ENCODE assay signal across 13 cellular contexts in genomic region chr22:37529652-37530345, GRCh38. TPM values are rescaled to one million over a fixed set of nuclear protein-coding genes. Genes with fewer than 3 reads are reported as not detected.
DNase-seq lines count a peak whose midpoint lies in the region; ATAC-seq and TF ChIP-seq lines count a peak whose summit lies in the region.
"Had no signal": no experiment of that assay in that cellular context is flagged by ENCODE, and none has a peak within 500 bp of the region (broad histone marks: within the 10 kb centered on the region; RNA-seq: fewer than 3 reads in every experiment).

No MANE protein-coding gene starts in this region.

- no peak overlapping the region for H3K27ac Mint-ChIP-seq in activated CD4-positive, alpha-beta memory T cell treated with anti-CD3 and anti-CD28 coated beads, Interleukin-2, amount 10 ng/mL, durations not matched to agents 7 days and 5 days
- H3K27ac Mint-ChIP-seq: stimulated activated naive CD8-positive, alpha-beta T cell treated with anti-CD3 and anti-CD28 coated beads, Interleukin-15, Interleukin-2, amounts not matched to agents 100 ng/mL and 50 ng/mL, for 24 hours had no signal

- H3K4me1 Mint-ChIP-seq in activated CD4-positive, alpha-beta memory T cell treated with anti-CD3 and anti-CD28 coated beads, Interleukin-2, amount 10 ng/mL, durations not matched to agents 7 days and 5 days, result peaks cover 33% of the 10 kb centered on the region
- H3K4me1 Mint-ChIP-seq: H9 had no signal

- DNase-seq in DMS153 treated with DMSO at 0.1 percent for 48 hours (lab: John Stamatoyannopoulos, UW; ENCODE audit: unreplicated experiment) (peak; percentile 13), LNCaP clone FGC (ENCODE audit: low read depth) (peak; percentile 73), 8988T (no peak)
- DNase-seq in activated CD4-positive, alpha-beta memory T cell treated with anti-CD3 and anti-CD28 coated beads, Interleukin-2, amount 10 ng/mL, durations not matched to agents 7 days and 5 days, result peak; percentile 30
- DNase-seq in stimulated activated CD4-positive, alpha-beta T cell treated with anti-CD3 and anti-CD28 coated beads, Interleukin-12 subunit alpha, Interleukin-12 subunit beta, amount 100 ng/mL, for 4 hours, result no peak
- DNase-seq: activated effector memory CD4-positive, alpha-beta T cell treated with Interleukin-2 at 50 U/mL for 16 hours; central memory CD4-positive, alpha-beta T cell; H9; stimulated activated CD4-positive, alpha-beta T cell treated with anti-CD3 and anti-CD28 coated beads, Interleukin-2, amount 100 ng/mL, for 24 hours; WERI-Rb-1 had no signal

- POLR2A ChIA-PET in activated CD4-positive, alpha-beta memory T cell treated with anti-CD3 and anti-CD28 coated beads, Interleukin-2, amount 10 ng/mL, durations not matched to agents 7 days and 5 days (lab: Charles Lee), result no interaction called here

- H3K27me3 Mint-ChIP-seq in activated CD4-positive, alpha-beta memory T cell treated with anti-CD3 and anti-CD28 coated beads, Interleukin-2, amount 10 ng/mL, durations not matched to agents 7 days and 5 days, result peaks cover 19% of the 10 kb centered on the region

- ATAC-seq in GM18511 (IDR thresholded peaks at IDR 0.05; ENCODE audit: unreplicated experiment), result no peak

- no peaks in the 10 kb centered on the region for H3K36me3 Mint-ChIP-seq in activated CD4-positive, alpha-beta memory T cell treated with anti-CD3 and anti-CD28 coated beads, Interleukin-2, amount 10 ng/mL, durations not matched to agents 7 days and 5 days (ENCODE audit: low read depth)

- no peak overlapping the region for H3K4me3 Mint-ChIP-seq in activated CD4-positive, alpha-beta memory T cell treated with anti-CD3 and anti-CD28 coated beads, Interleukin-2, amount 10 ng/mL, durations not matched to agents 7 days and 5 days
- H3K4me3 Mint-ChIP-seq: H9; stimulated activated naive CD8-positive, alpha-beta T cell treated with anti-CD3 and anti-CD28 coated beads, Interleukin-15, Interleukin-2, amounts not matched to agents 100 ng/mL and 50 ng/mL, for 24 hours had no signal

- CTCF ChIA-PET in activated CD4-positive, alpha-beta memory T cell treated with anti-CD3 and anti-CD28 coated beads, Interleukin-2, amount 10 ng/mL, durations not matched to agents 7 days and 5 days (lab: Charles Lee), result interaction anchor here (0.7 to 2.4 kb wide), 5 partner anchors 8 to 63 kb away, joined by 3 to 8 read pairs (median 5); no protein-coding TSS in a partner anchor

- no peak overlapping the region for H3K4me3 ChIP-seq in LNCaP clone FGC (ENCODE audit: low read depth, low read length)

- TF ChIP-seq CTCF in LNCaP clone FGC (IDR thresholded peaks at IDR 0.05; ENCODE audit: control insufficient read depth, extremely low read depth, insufficient read depth), result no peak

- no peaks in the 10 kb centered on the region for H3K9me3 Mint-ChIP-seq in activated CD4-positive, alpha-beta memory T cell treated with anti-CD3 and anti-CD28 coated beads, Interleukin-2, amount 10 ng/mL, durations not matched to agents 7 days and 5 days
- H3K9me3 Mint-ChIP-seq: H9; stimulated activated naive CD8-positive, alpha-beta T cell treated with anti-CD3 and anti-CD28 coated beads, Interleukin-15, Interleukin-2, amounts not matched to agents 100 ng/mL and 50 ng/mL, for 24 hours had no signal

RNA-seq across cellular contexts. Expression of gene CARD10, which starts 10.6 kb away (rescaled TPM):
- under 1 TPM in 1 of 2 experiments, not detected in 1; 0.08 TPM for total RNA-seq in activated CD4-positive, alpha-beta memory T cell treated with anti-CD3 and anti-CD28 coated beads, Interleukin-2, amount 10 ng/mL, durations not matched to agents 7 days and 5 days

RNA-seq across cellular contexts. Expression of gene CDC42EP1, which starts 30.5 kb away (rescaled TPM):
- total RNA-seq in activated CD4-positive, alpha-beta memory T cell treated with anti-CD3 and anti-CD28 coated beads, Interleukin-2, amount 10 ng/mL, durations not matched to agents 7 days and 5 days, result 1 to 10 TPM in 1 of 2 experiments, under 1 TPM in 1; 0.95 to 1.1 TPM

RNA-seq across cellular contexts. Expression of gene MFNG, which starts 43.6 kb away (rescaled TPM):
- 100 to 1,000 TPM; 200 to 203 TPM for total RNA-seq in activated CD4-positive, alpha-beta memory T cell treated with anti-CD3 and anti-CD28 coated beads, Interleukin-2, amount 10 ng/mL, durations not matched to agents 7 days and 5 days

RNA-seq across cellular contexts. Expression of gene LGALS2, which starts 50.1 kb away (rescaled TPM):
- total RNA-seq in activated CD4-positive, alpha-beta memory T cell treated with anti-CD3 and anti-CD28 coated beads, Interleukin-2, amount 10 ng/mL, durations not matched to agents 7 days and 5 days, result not detected
- total RNA-seq: H9, posterior vena cava had no signal

Comparison
In these comparisons a context has a peak if more than half of its experiments do, and no peak if none do; other contexts are left out.
1. DNase-seq: peak in DMS153 treated with DMSO at 0.1 percent for 48 hours (single experiment), LNCaP clone FGC (single experiment) and activated CD4-positive, alpha-beta memory T cell treated with anti-CD3 and anti-CD28 coated beads, Interleukin-2, amount 10 ng/mL, durations not matched to agents 7 days and 5 days (single experiment); none in 8988T (single experiment) and stimulated activated CD4-positive, alpha-beta T cell treated with anti-CD3 and anti-CD28 coated beads, Interleukin-12 subunit alpha, Interleukin-12 subunit beta, amount 100 ng/mL, for 4 hours (single experiment).